ENCODE assay signal across 8 cellular contexts in the genomic region with DNA sequence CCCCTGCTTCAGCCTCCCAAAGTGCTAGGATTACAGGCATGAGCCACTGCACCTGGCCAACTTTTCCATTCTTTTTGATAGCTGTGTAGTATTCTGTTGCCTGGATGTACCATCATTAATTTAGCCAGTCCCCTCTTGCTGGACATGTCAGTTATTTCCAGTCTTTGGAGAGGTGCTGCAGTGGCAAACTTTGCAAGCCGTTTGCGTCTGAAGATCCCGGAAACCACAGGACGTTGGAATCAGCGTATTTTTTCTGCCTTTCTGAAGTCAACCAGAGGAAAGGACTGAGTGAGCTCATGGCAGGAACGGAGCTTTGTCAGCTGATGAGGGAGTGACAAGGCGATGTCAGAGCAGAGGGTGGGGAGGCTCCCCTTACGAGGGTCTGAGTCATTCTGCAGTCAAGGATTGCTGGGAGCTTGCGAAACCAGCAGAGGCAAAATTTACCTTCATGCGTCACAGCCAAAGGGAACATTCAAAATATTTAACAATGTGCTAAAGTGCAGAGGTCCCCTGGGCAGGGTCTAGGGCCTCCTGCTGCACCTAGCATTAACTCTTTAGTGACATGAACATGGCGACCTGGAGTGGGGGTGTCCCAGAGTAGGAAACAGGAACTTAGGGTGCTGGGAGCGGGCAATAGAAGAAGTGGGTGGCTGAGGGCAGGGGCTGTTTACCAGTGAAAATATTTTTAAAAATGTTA. TPM values are rescaled to one million over a fixed set of nuclear protein-coding genes. Genes with fewer than 3 reads are reported as not detected.
A peak's percentile ranks its signal among the peaks of the same experiment; 100 is the strongest.
DNase-seq lines count a peak whose midpoint lies in the region; ATAC-seq and TF ChIP-seq lines count a peak whose summit lies in the region.

No MANE protein-coding gene starts in this region.

- peak; percentile 76 for DNase-seq in GF-D8 (lab: John Stamatoyannopoulos, UW)
- peak; percentile 39 for DNase-seq in NCI-H69 (lab: John Stamatoyannopoulos, UW)
- DNase-seq in cardiac fibroblast (ENCODE audit: low read depth in 2 of 2): peak; percentile 93 to 99
- peak; percentile 86 to 94 for DNase-seq in lower leg skin (ENCODE audit: low spot score in 2 of 2)
- DNase-seq in suprapubic skin (ENCODE audit: low spot score in 2 of 2): peak; percentile 88
- no peak for DNase-seq in NCI-H774 (lab: John Stamatoyannopoulos, UW)

- no peak overlapping the region for H3K4me3 ChIP-seq in cardiac fibroblast (replicated peaks in 1 of 2; ENCODE audit: low read depth in 2 of 2, low read length in 2 of 2)
- H3K4me3 ChIP-seq in lower leg skin (ENCODE audit: low read depth, poor library complexity, severe bottlenecking): no peak overlapping the region
- H3K4me3 ChIP-seq in suprapubic skin: no peak overlapping the region

- H3K9me3 ChIP-seq in suprapubic skin: no peaks in the 10 kb centered on the region

- peaks cover 4% of the 10 kb centered on the region for H3K4me1 ChIP-seq in suprapubic skin

- WGBS in lower leg skin, 2 donors: 31 to 40% methylated on average over 12 of the region's 12 CpGs
- WGBS in suprapubic skin: 39% methylated on average over 12 of the region's 12 CpGs

- no peaks in the 10 kb centered on the region for H3K36me3 ChIP-seq in suprapubic skin

- no peak for ATAC-seq in GM18858 (IDR thresholded peaks at IDR 0.05; ENCODE audit: unreplicated experiment)
- no peak for ATAC-seq in GM21360 (IDR thresholded peaks at IDR 0.05; ENCODE audit: unreplicated experiment)

- TF ChIP-seq CTCF in cardiac fibroblast (IDR thresholded peaks at IDR 0.05; ENCODE audit: low read depth, low read length) (no peak), lower leg skin (IDR thresholded peaks at IDR 0.05) (no peak), suprapubic skin (IDR thresholded peaks at IDR 0.05) (no peak)

- H3K27me3 ChIP-seq in suprapubic skin: peaks cover 11% of the 10 kb centered on the region

- intact Hi-C loops in lower leg skin (cut with DNase I; ENCODE audit: low total_unique reads): no loop called here

- TF ChIP-seq POLR2A in lower leg skin (IDR thresholded peaks at IDR 0.05) (no peak), suprapubic skin (IDR thresholded peaks at IDR 0.05) (no peak)

- no peak for TF ChIP-seq EP300 in suprapubic skin (IDR thresholded peaks at IDR 0.05)

- H3K27ac ChIP-seq in suprapubic skin: no peak overlapping the region

RNA-seq across cellular contexts. Expression of a gene that starts 5.6 kb away (rescaled TPM):
- total RNA-seq in lower leg skin (1 to 10 TPM; 1.1 to 3.7 (median 2.0) TPM), suprapubic skin (1 to 10 TPM; 1.2 to 2.4 (median 1.5) TPM)

RNA-seq across cellular contexts. Expression of a gene that starts 16.7 kb away (rescaled TPM):
- total RNA-seq in lower leg skin (1 to 10 TPM in 3 of 4 donors, under 1 TPM in 1; 0.91 to 3.5 (median 1.7) TPM), suprapubic skin (1 to 10 TPM in 2 of 4 donors, under 1 TPM in 2; 0.68 to 3.1 (median 1.5) TPM)

RNA-seq across cellular contexts. Expression of a gene that starts 33.8 kb away (rescaled TPM):
- total RNA-seq in lower leg skin: 10 to 100 TPM; 11.1 to 28.7 (median 18.9) TPM
- 10 to 100 TPM; 21.6 to 32.2 (median 25.3) TPM for total RNA-seq in suprapubic skin

RNA-seq across cellular contexts. Expression of a gene that starts 40.6 kb away (rescaled TPM):
- total RNA-seq in lower leg skin: 10 to 100 TPM in 1 of 4 donors, 1 to 10 TPM in 3; 6.0 to 13.6 (median 8.2) TPM
- total RNA-seq in suprapubic skin: 10 to 100 TPM in 2 of 4 donors, 1 to 10 TPM in 2; 6.6 to 13.5 (median 10.6) TPM

RNA-seq across cellular contexts. Expression of a gene that starts 58.9 kb away (rescaled TPM):
- total RNA-seq in lower leg skin (10 to 100 TPM; 26.4 to 46.6 (median 33.7) TPM), suprapubic skin (10 to 100 TPM; 24.6 to 33.2 (median 27.4) TPM)
